In genomic region chrX:48919947-48920712, GRCh38 we compare ENCODE assay signal across 8 cellular contexts. TPM values are rescaled to one million over a fixed set of nuclear protein-coding genes. Genes with fewer than 3 reads are reported as not detected.
DNase-seq lines count a peak whose midpoint lies in the region; ATAC-seq, FAIRE-seq and TF ChIP-seq lines count a peak whose summit lies in the region.

No MANE protein-coding gene starts in this region.

- H3K36me3 ChIP-seq in HUES64 (ENCODE audit: insufficient read depth, low read length): peaks cover 39% of the 10 kb centered on the region
- H3K36me3 ChIP-seq in GM12878 (ENCODE audit: control insufficient read depth in 2 of 2, insufficient read depth in 2 of 2, low read length in 1 of 2): no peaks in the 10 kb centered on the region

- intact Hi-C loops in CD14-positive monocyte (cut with micrococcal nuclease): loop anchor here (5.0 to 10.0 kb wide), 3 partner anchors 37 to 235 kb away; partner anchors contain the start of genes OTUD5 (in 1 of the 2), TFE3 (in 1 of the 2) and WAS (in 1 of the 2)
- intact Hi-C loops in GM12878 (cut with micrococcal nuclease; ENCODE audit: unreplicated experiment): loop anchor here (1.0 to 5.0 kb wide), 3 partner anchors 17 to 122 kb away; partner anchors contain the start of genes OTUD5 and TFE3

- H3K4me3 ChIP-seq in HUES64 (ENCODE audit: low read length): peak overlapping the region; percentile 90
- H3K4me3 ChIP-seq in GM12878: no peak overlapping the region; the same call in 1 of the 2 replicates

- BruUV-seq in GM12878 (replicated peaks; lab: Mats Ljungman, UMichigan): no TSS peak

- TF ChIP-seq RAD21 in GM12878 (IDR thresholded peaks at IDR 0.05; ENCODE audit: insufficient read depth, low read depth, low read length): no peak

- H3K79me2 ChIP-seq in GM12878 (ENCODE audit: control insufficient read depth, insufficient read depth, low read length): peaks cover 35% of the 10 kb centered on the region

- peak overlapping the region in 5 of 7 donors; percentile 88 to 94 (median 89) for H3K27ac Mint-ChIP-seq in CD14-positive monocyte
- H3K27ac Mint-ChIP-seq in natural killer cell treated with Interleukin-12 subunit alpha and Interleukin-12 subunit beta and Interleukin-15 and Interleukin-18, amount 100 ng/mL, for 72 hours: peak overlapping the region; percentile 86 to 93

- H3K9me3 Mint-ChIP-seq in CD14-positive monocyte: peaks cover 0 to 9% (median 2%) of the 10 kb centered on the region in 7 donors
- no peaks in the 10 kb centered on the region for H3K9me3 Mint-ChIP-seq in natural killer cell treated with Interleukin-12 subunit alpha and Interleukin-12 subunit beta and Interleukin-15 and Interleukin-18, amount 100 ng/mL, for 72 hours

- TF ChIP-seq POLR2A in GM12878 (IDR thresholded peaks at IDR 0.05; ENCODE audit: low read depth, low read length): 0 out of 2 replicates have a peak, but pooled peaks have one; percentile 21

- no peak for TF ChIP-seq CTCF in CD14-positive monocyte (IDR thresholded peaks at IDR 0.05)
- no peak for TF ChIP-seq CTCF in GM12878 (IDR thresholded peaks at IDR 0.05 in 2 of 3, conservative IDR thresholded peaks at IDR 0.05 in 1 of 3; ENCODE audit: control insufficient read depth in 2 of 3, extremely low read depth in 1 of 3, insufficient read depth in 1 of 3, low read depth in 3 of 3, low read length in 3 of 3)

- TF ChIP-seq EP300 in GM12878 (IDR thresholded peaks at IDR 0.05; ENCODE audit: borderline replicate concordance in 1 of 2, control insufficient read depth in 1 of 2, low read depth in 2 of 2, low read length in 2 of 2): no peak

- H4K20me1 ChIP-seq in GM12878 (ENCODE audit: control insufficient read depth, insufficient read depth): no peaks in the 10 kb centered on the region; the same call in 1 of the 2 replicates

- H3K9me3 ChIP-seq in HUES64 (ENCODE audit: insufficient read depth, low read depth, low read length) (no peaks in the 10 kb centered on the region), GM12878 (replicated peaks; ENCODE audit: control insufficient read depth, insufficient read depth, low read length) (no peaks in the 10 kb centered on the region; the same call in 2 of the 3 replicates)

- H3K27me3 ChIP-seq in HUES64 (ENCODE audit: insufficient read depth, low read length) (no peaks in the 10 kb centered on the region), GM12878 (replicated peaks in 1 of 2; ENCODE audit: control insufficient read depth in 2 of 2, insufficient read depth in 2 of 2, low read length in 1 of 2) (no peaks in the 10 kb centered on the region)

- 66% methylated on average over 8 of the region's 8 CpGs for WGBS in HUES64
- 36% methylated on average over 8 of the region's 8 CpGs for WGBS in GM12878 (ENCODE audit: insufficient coverage, insufficient replicate concordance, low lambda C conversion rate, missing lambda C conversion rate)

- peaks cover 26% of the 10 kb centered on the region for H3K4me1 Mint-ChIP-seq in CD14-positive monocyte
- peaks cover 29 to 55% of the 10 kb centered on the region in 2 donors for H3K4me1 Mint-ChIP-seq in natural killer cell treated with Interleukin-12 subunit alpha and Interleukin-12 subunit beta and Interleukin-15 and Interleukin-18, amount 100 ng/mL, for 72 hours (ENCODE audit: low read depth in 2 of 2)

- in situ Hi-C loops in GM12878 (cut with MboI): no loop called here

- H3K9ac ChIP-seq in HUES64 (ENCODE audit: low read depth, low read length) (peak overlapping the region; percentile 89; the same call in 1 of the 2 replicates), GM12878 (ENCODE audit: control insufficient read depth, insufficient read depth, low read length) (peak overlapping the region; percentile 58)

- RAD21 ChIA-PET in GM12878 (lab: Charles Lee; ENCODE audit: unreplicated experiment): interaction anchor here (0.9 to 1.6 kb wide), 4 partner anchors 17 to 26 kb away, joined by 3 to 6 read pairs (median 6); no protein-coding TSS in a partner anchor

- H2AFZ ChIP-seq in GM12878 (ENCODE audit: control insufficient read depth, low read depth, low read length): no peak overlapping the region

- FAIRE-seq in GM12878 (lab: Jason Lieb, UNC): peak; percentile 18

- SMC1A ChIA-PET in GM12878 (lab: Charles Lee; ENCODE audit: uncharacterized antibody, unreplicated experiment): interaction anchor here (1.0 to 2.3 kb wide), 2 partner anchors 17 to 19 kb away, joined by 3 to 12 read pairs; no protein-coding TSS in a partner anchor

- POLR2A ChIA-PET in GM12878 (lab: Charles Lee): interaction anchor here (0.6 to 2.9 kb wide), 5 partner anchors 17 to 236 kb away, joined by 3 to 21 read pairs (median 3); no protein-coding TSS in a partner anchor

- peaks cover 23 to 34% of the 10 kb centered on the region in 2 donors for H3K36me3 Mint-ChIP-seq in CD14-positive monocyte
- H3K36me3 Mint-ChIP-seq in natural killer cell treated with Interleukin-12 subunit alpha and Interleukin-12 subunit beta and Interleukin-15 and Interleukin-18, amount 100 ng/mL, for 72 hours: peaks cover 20% of the 10 kb centered on the region

- H3K4me1 ChIP-seq in HUES64 (ENCODE audit: insufficient read depth, low read length) (peaks cover 10% of the 10 kb centered on the region; the same call in 1 of the 2 replicates), GM12878 (ENCODE audit: control insufficient read depth, insufficient read depth, low read length) (peaks cover 9% of the 10 kb centered on the region)

- DNase-seq in CD14-positive monocyte (ENCODE audit: low spot score) (no peak), GM12878 (ENCODE audit: low read depth, low spot score) (no peak), activated gamma-delta T cell treated with Interleukin-2 at 50 U/mL for 16 hours (no peak)
- DNase-seq in natural killer cell treated with Interleukin-12 subunit alpha and Interleukin-12 subunit beta and Interleukin-15 and Interleukin-18, amount 100 ng/mL, for 72 hours (ENCODE audit: low spot score): no peak

- H3K27ac ChIP-seq in HUES64 (ENCODE audit: low read depth, low read length) (peak overlapping the region; percentile 98; the same call in 1 of the 2 replicates), GM12878 (ENCODE audit: control insufficient read depth, insufficient read depth) (peak overlapping the region; percentile 51)

- ATAC-seq in GM12878 (no peak), HG02870 (IDR thresholded peaks at IDR 0.05; ENCODE audit: unreplicated experiment) (no peak), GM21526 (IDR thresholded peaks at IDR 0.05; ENCODE audit: low FRiP score, unreplicated experiment) (no peak), GM19324 (IDR thresholded peaks at IDR 0.05; ENCODE audit: low FRiP score, unreplicated experiment) (no peak)
- ATAC-seq in natural killer cell treated with Interleukin-12 subunit alpha and Interleukin-12 subunit beta and Interleukin-15 and Interleukin-18, amount 100 ng/mL, for 72 hours: peak in 1 of 2 donors; percentile 42

- peaks cover 0 to 12% (median 0%) of the 10 kb centered on the region in 3 donors for H3K27me3 Mint-ChIP-seq in CD14-positive monocyte (ENCODE audit: low read depth in 3 of 3)
- H3K27me3 Mint-ChIP-seq in natural killer cell treated with Interleukin-12 subunit alpha and Interleukin-12 subunit beta and Interleukin-15 and Interleukin-18, amount 100 ng/mL, for 72 hours: no peaks in the 10 kb centered on the region

- peak overlapping the region; percentile 56 for H3K4me2 ChIP-seq in GM12878 (ENCODE audit: control insufficient read depth, insufficient read depth)

- H3K4me3 Mint-ChIP-seq in CD14-positive monocyte: peak overlapping the region; percentile 79 to 86
- H3K4me3 Mint-ChIP-seq in natural killer cell treated with Interleukin-12 subunit alpha and Interleukin-12 subunit beta and Interleukin-15 and Interleukin-18, amount 100 ng/mL, for 72 hours: peak overlapping the region; percentile 100

- CTCF ChIA-PET in GM12878 (lab: Yijun Ruan, JAX): interaction anchor here (1.0 to 1.6 kb wide), 3 partner anchors 17 to 25 kb away, joined by 3 to 8 read pairs (median 6); no protein-coding TSS in a partner anchor

RNA-seq across cellular contexts. Expression of gene PIM2, which starts 1.3 kb away (rescaled TPM):
- polyA plus RNA-seq in CD14-positive monocyte (1 to 10 TPM; 6.7 to 9.9 TPM), GM12878 (2011; rRNA removed) (65.9 and 96.8 TPM in 2 replicates), GM12878 (2014; fragmentation: Illumina TruSeq; extraction: Trizol) (30.1 and 34.0 TPM in 2 replicates), GM12878 (2014; fragmentation: Nextera tagmentation; extraction: Ambion mirVana) (10 to 100 TPM; 19.6 to 26.2 TPM), GM12878 (2014; rRNA removed) (31.7 and 32.1 TPM in 2 replicates), GM12878 (2016; fragmentation: Nextera tagmentation; extraction: Ambion mirVana) (10 to 100 TPM; 46.5 to 54.5 TPM)
- 101 TPM for polyA plus RNA-seq in HUES64 (2013, experiment 1 of 2)
- polyA plus RNA-seq in HUES64 (2013, experiment 2 of 2): 88.9 TPM
- 293 and 318 TPM in 2 replicates for total RNA-seq in GM12878 (2013; cell fraction: nucleolus; rRNA removed)
- total RNA-seq in GM12878 (2014; rRNA removed) (32.9 and 37.9 TPM in 2 replicates), GM12878 (2014; rRNA removed; fragmentation: Illumina TruSeq; extraction: Trizol) (19.2 and 19.9 TPM in 2 replicates), GM12878 (2021) (29.6 and 30.4 TPM in 2 replicates)
- 61.5 TPM for polyA plus RNA-seq in GM12878 (2011; ENCODE audit: low read depth)
- polyA plus RNA-seq in GM12878 (2011; cell fraction: cytosol; rRNA removed): 86.7 and 115 TPM in 2 replicates
- 111 and 151 TPM in 2 replicates for polyA plus RNA-seq in GM12878 (2011; cell fraction: nucleus; rRNA removed)
- polyA plus RNA-seq in GM12878 (2012): 114 and 191 TPM in 2 replicates
- 60.6 and 83.6 TPM in 2 replicates for polyA minus RNA-seq in GM12878 (2011; rRNA and poly(A)+ RNA removed)
- polyA minus RNA-seq in GM12878 (2011; cell fraction: cytosol; rRNA and poly(A)+ RNA removed): 25.4 and 29.0 TPM in 2 replicates
- 53.8 and 65.6 TPM in 2 replicates for polyA minus RNA-seq in GM12878 (2011; cell fraction: nucleus; rRNA and poly(A)+ RNA removed)
- 100 to 1,000 TPM; 291 to 478 TPM for total RNA-seq in natural killer cell treated with Interleukin-12 subunit alpha and Interleukin-12 subunit beta and Interleukin-15 and Interleukin-18, amount 100 ng/mL, for 72 hours

RNA-seq across cellular contexts. Expression of gene SLC35A2, which starts 8.7 kb away (rescaled TPM):
- polyA plus RNA-seq in CD14-positive monocyte: 10 to 100 TPM; 18.4 to 21.6 TPM
- polyA plus RNA-seq in HUES64 (2013, experiment 1 of 2): 12.1 TPM
- polyA plus RNA-seq in HUES64 (2013, experiment 2 of 2): 10.3 TPM
- 10.7 and 16.8 TPM in 2 replicates for total RNA-seq in GM12878 (2013; cell fraction: nucleolus; rRNA removed)
- total RNA-seq in GM12878 (2014; rRNA removed): 9.3 and 11.0 TPM in 2 replicates
- total RNA-seq in GM12878 (2014; rRNA removed; fragmentation: Illumina TruSeq; extraction: Trizol): 8.4 and 9.1 TPM in 2 replicates
- total RNA-seq in GM12878 (2021): 16.7 and 21.9 TPM in 2 replicates
- 7.5 TPM for polyA plus RNA-seq in GM12878 (2011; ENCODE audit: low read depth)
- polyA plus RNA-seq in GM12878 (2011; rRNA removed): 10.3 and 12.9 TPM in 2 replicates
- 22.6 and 23.3 TPM in 2 replicates for polyA plus RNA-seq in GM12878 (2011; cell fraction: cytosol; rRNA removed)
- polyA plus RNA-seq in GM12878 (2011; cell fraction: nucleus; rRNA removed): 28.2 and 28.4 TPM in 2 replicates
- polyA plus RNA-seq in GM12878 (2012): 15.6 and 17.0 TPM in 2 replicates
- polyA plus RNA-seq in GM12878 (2014; fragmentation: Illumina TruSeq; extraction: Trizol): 12.0 and 16.9 TPM in 2 replicates
- 1 to 10 TPM; 2.1 to 6.8 TPM for polyA plus RNA-seq in GM12878 (2014; fragmentation: Nextera tagmentation; extraction: Ambion mirVana)
- polyA plus RNA-seq in GM12878 (2014; rRNA removed): 16.8 and 18.7 TPM in 2 replicates
- polyA plus RNA-seq in GM12878 (2016; fragmentation: Nextera tagmentation; extraction: Ambion mirVana): 10 to 100 TPM; 25.1 to 27.4 TPM
- 21.6 and 23.7 TPM in 2 replicates for polyA minus RNA-seq in GM12878 (2011; rRNA and poly(A)+ RNA removed)
- 4.3 and 6.9 TPM in 2 replicates for polyA minus RNA-seq in GM12878 (2011; cell fraction: cytosol; rRNA and poly(A)+ RNA removed)
- 4.1 and 5.2 TPM in 2 replicates for polyA minus RNA-seq in GM12878 (2011; cell fraction: nucleus; rRNA and poly(A)+ RNA removed)
- 10 to 100 TPM; 25.5 to 26.9 TPM for total RNA-seq in natural killer cell treated with Interleukin-12 subunit alpha and Interleukin-12 subunit beta and Interleukin-15 and Interleukin-18, amount 100 ng/mL, for 72 hours

RNA-seq across cellular contexts. Expression of gene PQBP1, which starts 22.4 kb away (rescaled TPM):
- polyA plus RNA-seq in CD14-positive monocyte (10 to 100 TPM; 71.7 to 78.3 TPM), GM12878 (2011; rRNA removed) (22.4 and 55.3 TPM in 2 replicates), GM12878 (2014; fragmentation: Illumina TruSeq; extraction: Trizol) (39.6 and 70.0 TPM in 2 replicates), GM12878 (2014; fragmentation: Nextera tagmentation; extraction: Ambion mirVana) (10 to 100 TPM; 12.5 to 28.0 TPM), GM12878 (2014; rRNA removed) (68.5 and 76.1 TPM in 2 replicates), GM12878 (2016; fragmentation: Nextera tagmentation; extraction: Ambion mirVana) (10 to 100 TPM; 68.6 to 74.8 TPM)
- 66.9 TPM for polyA plus RNA-seq in HUES64 (2013, experiment 1 of 2)
- 52.8 TPM for polyA plus RNA-seq in HUES64 (2013, experiment 2 of 2)
- total RNA-seq in GM12878 (2013; cell fraction: nucleolus; rRNA removed): 8.1 and 8.5 TPM in 2 replicates
- total RNA-seq in GM12878 (2014; rRNA removed) (62.2 and 70.2 TPM in 2 replicates), GM12878 (2014; rRNA removed; fragmentation: Illumina TruSeq; extraction: Trizol) (37.5 and 38.5 TPM in 2 replicates), GM12878 (2021) (69.5 and 71.0 TPM in 2 replicates)
- 26.7 TPM for polyA plus RNA-seq in GM12878 (2011; ENCODE audit: low read depth)
- polyA plus RNA-seq in GM12878 (2011; cell fraction: cytosol; rRNA removed): 67.4 and 68.4 TPM in 2 replicates
- 112 and 137 TPM in 2 replicates for polyA plus RNA-seq in GM12878 (2011; cell fraction: nucleus; rRNA removed)
- polyA plus RNA-seq in GM12878 (2012): 70.1 and 70.6 TPM in 2 replicates
- polyA minus RNA-seq in GM12878 (2011; rRNA and poly(A)+ RNA removed): 30.3 and 33.8 TPM in 2 replicates
- polyA minus RNA-seq in GM12878 (2011; cell fraction: cytosol; rRNA and poly(A)+ RNA removed): 22.9 and 24.1 TPM in 2 replicates
- 9.9 and 20.2 TPM in 2 replicates for polyA minus RNA-seq in GM12878 (2011; cell fraction: nucleus; rRNA and poly(A)+ RNA removed)
- 10 to 100 TPM; 75.3 to 80.8 TPM for total RNA-seq in natural killer cell treated with Interleukin-12 subunit alpha and Interleukin-12 subunit beta and Interleukin-15 and Interleukin-18, amount 100 ng/mL, for 72 hours

RNA-seq across cellular contexts. Expression of gene TIMM17B, which starts 22.6 kb away (rescaled TPM):
- polyA plus RNA-seq in CD14-positive monocyte (10 to 100 TPM; 86.8 to 86.9 TPM), GM12878 (2011; rRNA removed) (22.0 and 41.5 TPM in 2 replicates), GM12878 (2014; fragmentation: Illumina TruSeq; extraction: Trizol) (16.3 and 37.7 TPM in 2 replicates), GM12878 (2014; fragmentation: Nextera tagmentation; extraction: Ambion mirVana) (10 to 100 TPM in 1 of 2 experiments, 1 to 10 TPM in 1; 4.5 to 18.3 TPM), GM12878 (2014; rRNA removed) (69.4 and 72.4 TPM in 2 replicates), GM12878 (2016; fragmentation: Nextera tagmentation; extraction: Ambion mirVana) (10 to 100 TPM; 79.5 to 88.7 TPM)
- polyA plus RNA-seq in HUES64 (2013, experiment 1 of 2): 52.2 TPM
- polyA plus RNA-seq in HUES64 (2013, experiment 2 of 2): 59.4 TPM
- 14.1 and 16.7 TPM in 2 replicates for total RNA-seq in GM12878 (2013; cell fraction: nucleolus; rRNA removed)
- total RNA-seq in GM12878 (2014; rRNA removed) (49.0 and 53.5 TPM in 2 replicates), GM12878 (2014; rRNA removed; fragmentation: Illumina TruSeq; extraction: Trizol) (32.9 and 33.3 TPM in 2 replicates), GM12878 (2021) (53.8 and 57.8 TPM in 2 replicates)
- polyA plus RNA-seq in GM12878 (2011; ENCODE audit: low read depth): 24.7 TPM
- 84.2 and 105 TPM in 2 replicates for polyA plus RNA-seq in GM12878 (2011; cell fraction: cytosol; rRNA removed)
- 69.2 and 74.6 TPM in 2 replicates for polyA plus RNA-seq in GM12878 (2011; cell fraction: nucleus; rRNA removed)
- polyA plus RNA-seq in GM12878 (2012): 40.4 and 40.9 TPM in 2 replicates
- polyA minus RNA-seq in GM12878 (2011; rRNA and poly(A)+ RNA removed): 14.3 and 37.8 TPM in 2 replicates
- polyA minus RNA-seq in GM12878 (2011; cell fraction: cytosol; rRNA and poly(A)+ RNA removed): 16.0 and 17.4 TPM in 2 replicates
- 12.9 and 19.4 TPM in 2 replicates for polyA minus RNA-seq in GM12878 (2011; cell fraction: nucleus; rRNA and poly(A)+ RNA removed)
- total RNA-seq in natural killer cell treated with Interleukin-12 subunit alpha and Interleukin-12 subunit beta and Interleukin-15 and Interleukin-18, amount 100 ng/mL, for 72 hours: 10 to 100 TPM; 64.0 to 64.6 TPM

RNA-seq across cellular contexts. Expression of gene OTUD5, which starts 37.3 kb away (rescaled TPM):
- polyA plus RNA-seq in CD14-positive monocyte (10 to 100 TPM in 1 of 2 donors, 1 to 10 TPM in 1; 8.4 to 12.4 TPM), GM12878 (2011; rRNA removed) (38.7 and 50.3 TPM in 2 replicates), GM12878 (2014; fragmentation: Illumina TruSeq; extraction: Trizol) (29.5 and 36.4 TPM in 2 replicates), GM12878 (2014; fragmentation: Nextera tagmentation; extraction: Ambion mirVana) (1 to 10 TPM; 2.0 to 4.6 TPM), GM12878 (2014; rRNA removed) (39.7 and 44.0 TPM in 2 replicates), GM12878 (2016; fragmentation: Nextera tagmentation; extraction: Ambion mirVana) (10 to 100 TPM; 11.2 to 21.6 TPM)
- polyA plus RNA-seq in HUES64 (2013, experiment 1 of 2): 30.9 TPM
- 30.2 TPM for polyA plus RNA-seq in HUES64 (2013, experiment 2 of 2)
- total RNA-seq in GM12878 (2013; cell fraction: nucleolus; rRNA removed): 39.3 and 46.8 TPM in 2 replicates
- total RNA-seq in GM12878 (2014; rRNA removed) (22.2 and 23.7 TPM in 2 replicates), GM12878 (2014; rRNA removed; fragmentation: Illumina TruSeq; extraction: Trizol) (19.8 and 20.3 TPM in 2 replicates), GM12878 (2021) (39.1 and 39.9 TPM in 2 replicates)
- polyA plus RNA-seq in GM12878 (2011; ENCODE audit: low read depth): 26.3 TPM
- 41.0 and 43.4 TPM in 2 replicates for polyA plus RNA-seq in GM12878 (2011; cell fraction: cytosol; rRNA removed)
- 122 and 147 TPM in 2 replicates for polyA plus RNA-seq in GM12878 (2011; cell fraction: nucleus; rRNA removed)
- 46.9 and 63.6 TPM in 2 replicates for polyA plus RNA-seq in GM12878 (2012)
- polyA minus RNA-seq in GM12878 (2011; rRNA and poly(A)+ RNA removed): 34.6 and 56.6 TPM in 2 replicates
- 23.0 and 36.1 TPM in 2 replicates for polyA minus RNA-seq in GM12878 (2011; cell fraction: cytosol; rRNA and poly(A)+ RNA removed)
- 13.5 and 17.4 TPM in 2 replicates for polyA minus RNA-seq in GM12878 (2011; cell fraction: nucleus; rRNA and poly(A)+ RNA removed)
- 10 to 100 TPM; 75.8 to 79.9 TPM for total RNA-seq in natural killer cell treated with Interleukin-12 subunit alpha and Interleukin-12 subunit beta and Interleukin-15 and Interleukin-18, amount 100 ng/mL, for 72 hours
